ENCODE assay signal across 25 cellular contexts in genomic region chr4:2288051-2288541, GRCh38. TPM values are rescaled to one million over a fixed set of nuclear protein-coding genes. Genes with fewer than 3 reads are reported as not detected.
DNase-seq lines count a peak whose midpoint lies in the region; ATAC-seq, FAIRE-seq and TF ChIP-seq lines count a peak whose summit lies in the region.
"Had no signal": no experiment of that assay in that cellular context is flagged by ENCODE, and none has a peak within 500 bp of the region (broad histone marks: within the 10 kb centered on the region; RNA-seq: fewer than 3 reads in every experiment).

No MANE protein-coding gene starts in this region.

- H3K4me3 ChIP-seq in right lobe of liver (no peak overlapping the region), HepG2 (replicated peaks in 1 of 3; ENCODE audit: insufficient read depth in 1 of 3, low read depth in 2 of 3, low read length in 3 of 3) (no peak overlapping the region), adrenal gland (no peak overlapping the region)
- H3K4me3 ChIP-seq: coronary artery, esophagus squamous epithelium, vagina had no signal

- no peak overlapping the region for H3K4me3 Mint-ChIP-seq in naive thymus-derived CD8-positive, alpha-beta T cell
- H3K4me3 Mint-ChIP-seq in activated T-helper 2 cell treated with anti-CD3 and anti-CD28 coated beads, Interferon-gamma antibody, Interleukin-2, Interleukin-4, amounts not matched to agents 10 μg/mL and 5 μg/mL and 100 μg/mL, durations not matched to agents 14 hours and 24 hours and 36 hours (ENCODE audit: low read depth): no peak overlapping the region
- H3K4me3 Mint-ChIP-seq: activated B cell treated with CpG ODN at 0.5 μM for 24 hours; activated CD4-positive, alpha-beta memory T cell treated with anti-CD3 and anti-CD28 coated beads, Interleukin-2, amount 10 ng/mL, durations not matched to agents 7 days and 5 days; activated naive CD4-positive, alpha-beta T cell treated with anti-CD3 and anti-CD28 coated beads for 36 hours had no signal

- DNase-seq in right lobe of liver (peak in 2 of 3 donors; percentile 36), HepG2 (ENCODE audit: low spot score) (no peak), adrenal gland (peak in 4 of 7 donors; percentile 1 to 28 (median 8)), GDM1 (lab: John Stamatoyannopoulos, UW) (no peak)
- no peak for DNase-seq in naive thymus-derived CD8-positive, alpha-beta T cell
- no peak for DNase-seq in stimulated activated CD4-positive, alpha-beta T cell treated with anti-CD3 and anti-CD28 coated beads, Interleukin-12 subunit alpha, Interleukin-12 subunit beta, amount 100 ng/mL, for 4 hours
- no peak for DNase-seq in activated T-helper 2 cell treated with anti-CD3 and anti-CD28 coated beads, Interferon-gamma antibody, Interleukin-2, Interleukin-4, amounts not matched to agents 10 μg/mL and 5 μg/mL and 100 μg/mL, durations not matched to agents 14 hours and 24 hours and 36 hours (ENCODE audit: low spot score)
- DNase-seq: activated B cell treated with CpG ODN at 0.5 μM for 24 hours; activated CD4-positive, alpha-beta memory T cell treated with anti-CD3 and anti-CD28 coated beads, Interleukin-2, amount 10 ng/mL, durations not matched to agents 7 days and 5 days; activated naive CD4-positive, alpha-beta T cell treated with anti-CD3 and anti-CD28 coated beads for 36 hours; C1 segment of cervical spinal cord; EL; esophagus squamous epithelium; hippocampal formation; NCI-H2081; OCI-M1; Right ventricle myocardium superior; stimulated activated CD4-positive, alpha-beta T cell treated with anti-CD3 and anti-CD28 coated beads, Interleukin-1b, Interleukin-23, amount 100 ng/mL, for 48 hours; T1000 had no signal

- no peak overlapping the region for H3K9ac ChIP-seq in HepG2 (ENCODE audit: insufficient read depth, low read depth, low read length)

- peaks cover 21 to 59% (median 51%) of the 10 kb centered on the region in 4 donors for H3K4me1 Mint-ChIP-seq in naive thymus-derived CD8-positive, alpha-beta T cell
- peaks cover 10% of the 10 kb centered on the region for H3K4me1 Mint-ChIP-seq in activated T-helper 2 cell treated with anti-CD3 and anti-CD28 coated beads, Interferon-gamma antibody, Interleukin-2, Interleukin-4, amounts not matched to agents 10 μg/mL and 5 μg/mL and 100 μg/mL, durations not matched to agents 14 hours and 24 hours and 36 hours (ENCODE audit: low read depth)

- no peak for TF ChIP-seq EP300 in HepG2 (IDR thresholded peaks at IDR 0.05; ENCODE audit: low read depth in 2 of 2, low read length in 2 of 2)
- TF ChIP-seq EP300 in HepG2 (CRISPR knock-in tag; IDR thresholded peaks at IDR 0.05; ENCODE audit: borderline replicate concordance): no peak

- TF ChIP-seq CTCF in right lobe of liver (IDR thresholded peaks at IDR 0.05) (no peak), HepG2 (CRISPR knock-in tag; IDR thresholded peaks at IDR 0.05) (no peak), adrenal gland (IDR thresholded peaks at IDR 0.05) (no peak)

- TF ChIP-seq POLR2A in right lobe of liver (IDR thresholded peaks at IDR 0.05) (no peak), HepG2 (IDR thresholded peaks at IDR 0.05; ENCODE audit: insufficient read depth in 1 of 2, low read depth in 2 of 2, low read length in 2 of 2) (no peak), adrenal gland (IDR thresholded peaks at IDR 0.05) (no peak)

- POLR2A ChIA-PET in HepG2 (lab: Yijun Ruan, JAX): no interaction called here
- POLR2A ChIA-PET in naive thymus-derived CD8-positive, alpha-beta T cell (lab: Charles Lee): interaction anchor here (0.6 kb wide), 1 partner anchor 241 kb away, joined by 3 read pairs; no protein-coding TSS in a partner anchor

- H3K27ac ChIP-seq in right lobe of liver: no peak overlapping the region
- no peak overlapping the region for H3K27ac ChIP-seq in HepG2 (ENCODE audit: extremely low read length, insufficient read depth, low read length)
- H3K27ac ChIP-seq in adrenal gland: no peak overlapping the region
- H3K27ac ChIP-seq: coronary artery, esophagus squamous epithelium, vagina had no signal

- no peak for TF ChIP-seq RAD21 in HepG2 (CRISPR knock-in tag; IDR thresholded peaks at IDR 0.05)

- H2AFZ ChIP-seq in HepG2 (ENCODE audit: low read length): no peak overlapping the region

- no peaks in the 10 kb centered on the region for H3K9me3 Mint-ChIP-seq in naive thymus-derived CD8-positive, alpha-beta T cell
- H3K9me3 Mint-ChIP-seq in activated T-helper 2 cell treated with anti-CD3 and anti-CD28 coated beads, Interferon-gamma antibody, Interleukin-2, Interleukin-4, amounts not matched to agents 10 μg/mL and 5 μg/mL and 100 μg/mL, durations not matched to agents 14 hours and 24 hours and 36 hours: no peaks in the 10 kb centered on the region
- H3K9me3 Mint-ChIP-seq: activated B cell treated with CpG ODN at 0.5 μM for 24 hours; activated CD4-positive, alpha-beta memory T cell treated with anti-CD3 and anti-CD28 coated beads, Interleukin-2, amount 10 ng/mL, durations not matched to agents 7 days and 5 days; activated naive CD4-positive, alpha-beta T cell treated with anti-CD3 and anti-CD28 coated beads for 36 hours had no signal

- no CpG with 5 or more reads among the region's 10 CpGs for WGBS in right lobe of liver (ENCODE audit: insufficient coverage, low coverage, low lambda C conversion rate, missing lambda C conversion rate)
- WGBS in HepG2 (ENCODE audit: low lambda C conversion rate): 50% methylated on average over 5 of the region's 10 CpGs
- 83 to 91% (median 88%) methylated on average over 6 to 10 of the region's 10 CpGs for WGBS in adrenal gland, 4 donors

- no peaks in the 10 kb centered on the region for H3K79me2 ChIP-seq in HepG2 (ENCODE audit: insufficient read depth, low read length)

- intact Hi-C loops in right lobe of liver (cut with DNase I): no loop called here
- intact Hi-C loops in HepG2 (cut with micrococcal nuclease; ENCODE audit: unreplicated experiment): no loop called here
- intact Hi-C loops in adrenal gland (cut with DNase I): no loop called here
- intact Hi-C loops in activated T-helper 2 cell treated with anti-CD3 and anti-CD28 coated beads, Interferon-gamma antibody, Interleukin-2, Interleukin-4, amounts not matched to agents 10 μg/mL and 5 μg/mL and 100 μg/mL, durations not matched to agents 14 hours and 24 hours and 36 hours (cut with micrococcal nuclease): no loop called here

- BruUV-seq in HepG2 (replicated peaks; lab: Mats Ljungman, UMichigan): no TSS peak

- H3K4me2 ChIP-seq in HepG2 (ENCODE audit: low read depth, low read length): no peak overlapping the region

- ATAC-seq in right lobe of liver (no peak), HepG2 (no peak), HG03432 (IDR thresholded peaks at IDR 0.05; ENCODE audit: unreplicated experiment) (no peak)
- no peak for ATAC-seq in naive thymus-derived CD8-positive, alpha-beta T cell
- ATAC-seq: HCT116 had no signal

- peaks cover 0 to 2% (median 0%) of the 10 kb centered on the region in 5 donors for H3K27me3 Mint-ChIP-seq in naive thymus-derived CD8-positive, alpha-beta T cell
- H3K27me3 Mint-ChIP-seq in activated T-helper 2 cell treated with anti-CD3 and anti-CD28 coated beads, Interferon-gamma antibody, Interleukin-2, Interleukin-4, amounts not matched to agents 10 μg/mL and 5 μg/mL and 100 μg/mL, durations not matched to agents 14 hours and 24 hours and 36 hours (ENCODE audit: low read depth): peaks cover 3% of the 10 kb centered on the region
- H3K27me3 Mint-ChIP-seq: activated B cell treated with CpG ODN at 0.5 μM for 24 hours; activated CD4-positive, alpha-beta memory T cell treated with anti-CD3 and anti-CD28 coated beads, Interleukin-2, amount 10 ng/mL, durations not matched to agents 7 days and 5 days had no signal

- FAIRE-seq in HepG2 (lab: Jason Lieb, UNC): no peak
- FAIRE-seq: frontal cortex had no signal

- H3K27ac Mint-ChIP-seq in naive thymus-derived CD8-positive, alpha-beta T cell: peak overlapping the region in 9 of 10 donors; percentile 43 to 92 (median 72)
- no peak overlapping the region for H3K27ac Mint-ChIP-seq in activated T-helper 2 cell treated with anti-CD3 and anti-CD28 coated beads, Interferon-gamma antibody, Interleukin-2, Interleukin-4, amounts not matched to agents 10 μg/mL and 5 μg/mL and 100 μg/mL, durations not matched to agents 14 hours and 24 hours and 36 hours
- H3K27ac Mint-ChIP-seq: activated B cell treated with CpG ODN at 0.5 μM for 24 hours; activated CD4-positive, alpha-beta memory T cell treated with anti-CD3 and anti-CD28 coated beads, Interleukin-2, amount 10 ng/mL, durations not matched to agents 7 days and 5 days; activated naive CD4-positive, alpha-beta T cell treated with anti-CD3 and anti-CD28 coated beads for 36 hours; progenitor cell of endocrine pancreas had no signal

- no peaks in the 10 kb centered on the region for H3K27me3 ChIP-seq in right lobe of liver
- H3K27me3 ChIP-seq in HepG2 (ENCODE audit: control insufficient read depth in 1 of 2, insufficient read depth in 2 of 2, low read length in 2 of 2): peaks cover 4 to 60% of the 10 kb centered on the region in 2 experiments; a peak in 4 of 5 replicates
- H3K27me3 ChIP-seq in adrenal gland: no peaks in the 10 kb centered on the region
- H3K27me3 ChIP-seq: esophagus squamous epithelium, vagina had no signal

- H3K4me1 ChIP-seq in right lobe of liver: no peaks in the 10 kb centered on the region
- H3K4me1 ChIP-seq in HepG2 (ENCODE audit: insufficient read depth, low read length): no peaks in the 10 kb centered on the region
- H3K4me1 ChIP-seq in adrenal gland (replicated peaks in 1 of 2): peaks cover 8 to 12% of the 10 kb centered on the region in 2 donors

- in situ Hi-C loops in HepG2 (cut with HindIII; ENCODE audit: extremely low pct_ligation_motif_present, low pct_unique_long_range_greater_than_20kb): no loop called here

- H3K9me3 ChIP-seq in right lobe of liver (no peaks in the 10 kb centered on the region), HepG2 (ENCODE audit: low read length) (no peaks in the 10 kb centered on the region), adrenal gland (replicated peaks in 1 of 3) (no peaks in the 10 kb centered on the region)
- H3K9me3 ChIP-seq: esophagus squamous epithelium, vagina had no signal

- no peaks in the 10 kb centered on the region for H4K20me1 ChIP-seq in HepG2 (ENCODE audit: insufficient read depth, low read length)

- CTCF ChIA-PET in HepG2 (lab: Yijun Ruan, JAX; ENCODE audit: low intra/inter-chr PET ratio, low total read pairs): no interaction called here

- no peaks in the 10 kb centered on the region for H3K36me3 ChIP-seq in right lobe of liver
- no peaks in the 10 kb centered on the region for H3K36me3 ChIP-seq in HepG2 (replicated peaks in 1 of 2; ENCODE audit: control insufficient read depth in 1 of 2, insufficient read depth in 2 of 2, low read length in 2 of 2)
- H3K36me3 ChIP-seq in adrenal gland (replicated peaks in 1 of 2): no peaks in the 10 kb centered on the region
- H3K36me3 ChIP-seq: esophagus squamous epithelium, vagina had no signal

- no peaks in the 10 kb centered on the region for H3K36me3 Mint-ChIP-seq in naive thymus-derived CD8-positive, alpha-beta T cell
- no peaks in the 10 kb centered on the region for H3K36me3 Mint-ChIP-seq in activated T-helper 2 cell treated with anti-CD3 and anti-CD28 coated beads, Interferon-gamma antibody, Interleukin-2, Interleukin-4, amounts not matched to agents 10 μg/mL and 5 μg/mL and 100 μg/mL, durations not matched to agents 14 hours and 24 hours and 36 hours (ENCODE audit: low read depth)

RNA-seq across cellular contexts. Expression of gene MXD4, which starts 26.2 kb away (rescaled TPM):
- 10 to 100 TPM; 17.8 to 23.0 (median 19.7) TPM for total RNA-seq in right lobe of liver
- total RNA-seq in HepG2 (2016; rRNA removed; fragmentation: Illumina TruSeq; extraction: Trizol): 19.6 and 31.3 TPM in 2 replicates
- total RNA-seq in HepG2 (2016; cell fraction: cytosol; rRNA removed; fragmentation: Illumina TruSeq; extraction: Trizol; ENCODE audit: low read depth): 36.9 and 47.9 TPM in 2 replicates
- total RNA-seq in HepG2 (2016; cell fraction: insoluble cytoplasmic fraction; rRNA removed; fragmentation: Illumina TruSeq; extraction: Trizol): 17.4 and 29.0 TPM in 2 replicates
- 44.7 and 51.6 TPM in 2 replicates for total RNA-seq in HepG2 (2016; cell fraction: membrane; rRNA removed; fragmentation: Illumina TruSeq; extraction: Trizol)
- total RNA-seq in HepG2 (2016; cell fraction: nucleus; rRNA removed; fragmentation: Illumina TruSeq; extraction: Trizol): 17.8 and 19.3 TPM in 2 replicates
- 29.0 and 35.5 TPM in 2 replicates for polyA plus RNA-seq in HepG2 (2011; rRNA removed)
- 18.8 and 32.8 TPM in 2 replicates for polyA plus RNA-seq in HepG2 (2011; cell fraction: cytosol; rRNA removed)
- polyA plus RNA-seq in HepG2 (2011; cell fraction: nucleus; rRNA removed): 55.8 and 75.6 TPM in 2 replicates
- polyA plus RNA-seq in HepG2 (2012): 13.3 and 19.0 TPM in 2 replicates
- 75.4 and 78.8 TPM in 2 replicates for polyA plus RNA-seq in HepG2 (2016; cell fraction: cytosol; fragmentation: Illumina TruSeq; extraction: Trizol; ENCODE audit: low read depth)
- polyA plus RNA-seq in HepG2 (2016; cell fraction: insoluble cytoplasmic fraction; fragmentation: Illumina TruSeq; extraction: Trizol; ENCODE audit: low read depth): 24.7 and 25.4 TPM in 2 replicates
- polyA plus RNA-seq in HepG2 (2016; cell fraction: membrane; fragmentation: Illumina TruSeq; extraction: Trizol; ENCODE audit: low read depth): 58.0 and 61.9 TPM in 2 replicates
- 40.4 and 42.9 TPM in 2 replicates for polyA plus RNA-seq in HepG2 (2016; cell fraction: nucleus; fragmentation: Illumina TruSeq; extraction: Trizol; ENCODE audit: insufficient read depth, low read depth)
- 56.0 and 71.8 TPM in 2 replicates for polyA minus RNA-seq in HepG2 (2011; rRNA and poly(A)+ RNA removed; ENCODE audit: low replicate concordance)
- 16.4 and 18.3 TPM in 2 replicates for polyA minus RNA-seq in HepG2 (2011; cell fraction: cytosol; rRNA and poly(A)+ RNA removed)
- 38.0 and 41.2 TPM in 2 replicates for polyA minus RNA-seq in HepG2 (2011; cell fraction: nucleus; rRNA and poly(A)+ RNA removed)
- 100 to 1,000 TPM in 4 of 8 donors, 10 to 100 TPM in 4; 49.2 to 133 (median 107) TPM for total RNA-seq in adrenal gland
- polyA plus RNA-seq in adrenal gland: 100 to 1,000 TPM in 1 of 3 donors, 10 to 100 TPM in 2; 13.9 to 245 (median 61.6) TPM
- total RNA-seq in naive thymus-derived CD8-positive, alpha-beta T cell: 10 to 100 TPM; 41.9 to 44.2 TPM
- 10 to 100 TPM; 15.6 to 30.0 (median 20.5) TPM for polyA plus RNA-seq in naive thymus-derived CD8-positive, alpha-beta T cell
- total RNA-seq in activated T-helper 2 cell treated with anti-CD3 and anti-CD28 coated beads, Interferon-gamma antibody, Interleukin-2, Interleukin-4, amounts not matched to agents 10 μg/mL and 5 μg/mL and 100 μg/mL, durations not matched to agents 14 hours and 24 hours and 36 hours: 7.9 and 8.9 TPM in 2 replicates

RNA-seq across cellular contexts. Expression of gene HAUS3, which starts 46.2 kb away (rescaled TPM):
- 1 to 10 TPM; 3.5 to 5.1 (median 4.6) TPM for total RNA-seq in right lobe of liver
- total RNA-seq in HepG2 (2016; rRNA removed; fragmentation: Illumina TruSeq; extraction: Trizol): 12.6 and 16.3 TPM in 2 replicates
- total RNA-seq in HepG2 (2016; cell fraction: cytosol; rRNA removed; fragmentation: Illumina TruSeq; extraction: Trizol; ENCODE audit: low read depth): 0.71 TPM in 2 replicates
- 12.9 and 15.5 TPM in 2 replicates for total RNA-seq in HepG2 (2016; cell fraction: insoluble cytoplasmic fraction; rRNA removed; fragmentation: Illumina TruSeq; extraction: Trizol)
- 3.8 and 4.0 TPM in 2 replicates for total RNA-seq in HepG2 (2016; cell fraction: membrane; rRNA removed; fragmentation: Illumina TruSeq; extraction: Trizol)
- 10.8 and 13.7 TPM in 2 replicates for total RNA-seq in HepG2 (2016; cell fraction: nucleus; rRNA removed; fragmentation: Illumina TruSeq; extraction: Trizol)
- polyA plus RNA-seq in HepG2 (2011; rRNA removed): 3.3 and 3.9 TPM in 2 replicates
- polyA plus RNA-seq in HepG2 (2011; cell fraction: cytosol; rRNA removed): 1.8 and 1.9 TPM in 2 replicates
- 4.8 and 5.1 TPM in 2 replicates for polyA plus RNA-seq in HepG2 (2011; cell fraction: nucleus; rRNA removed)
- 5.4 and 6.4 TPM in 2 replicates for polyA plus RNA-seq in HepG2 (2012)
- 0.45 and 0.70 TPM in 2 replicates for polyA plus RNA-seq in HepG2 (2016; cell fraction: cytosol; fragmentation: Illumina TruSeq; extraction: Trizol; ENCODE audit: low read depth)
- 12.2 and 12.5 TPM in 2 replicates for polyA plus RNA-seq in HepG2 (2016; cell fraction: insoluble cytoplasmic fraction; fragmentation: Illumina TruSeq; extraction: Trizol; ENCODE audit: low read depth)
- polyA plus RNA-seq in HepG2 (2016; cell fraction: membrane; fragmentation: Illumina TruSeq; extraction: Trizol; ENCODE audit: low read depth): 1.8 TPM in 2 replicates
- polyA plus RNA-seq in HepG2 (2016; cell fraction: nucleus; fragmentation: Illumina TruSeq; extraction: Trizol; ENCODE audit: insufficient read depth, low read depth): 26.7 and 27.4 TPM in 2 replicates
- 1.8 and 2.1 TPM in 2 replicates for polyA minus RNA-seq in HepG2 (2011; rRNA and poly(A)+ RNA removed; ENCODE audit: low replicate concordance)
- polyA minus RNA-seq in HepG2 (2011; cell fraction: cytosol; rRNA and poly(A)+ RNA removed): 2.2 and 3.3 TPM in 2 replicates
- polyA minus RNA-seq in HepG2 (2011; cell fraction: nucleus; rRNA and poly(A)+ RNA removed): 5.8 and 6.0 TPM in 2 replicates
- total RNA-seq in adrenal gland: 10 to 100 TPM in 5 of 8 donors, 1 to 10 TPM in 3; 8.3 to 15.8 (median 12.6) TPM
- 10 to 100 TPM; 12.8 to 19.1 (median 13.5) TPM for polyA plus RNA-seq in adrenal gland
- total RNA-seq in naive thymus-derived CD8-positive, alpha-beta T cell: 10 to 100 TPM; 28.4 to 30.1 TPM
- polyA plus RNA-seq in naive thymus-derived CD8-positive, alpha-beta T cell: 10 to 100 TPM; 16.3 to 22.2 (median 18.8) TPM
- 17.1 and 18.6 TPM in 2 replicates for total RNA-seq in activated T-helper 2 cell treated with anti-CD3 and anti-CD28 coated beads, Interferon-gamma antibody, Interleukin-2, Interleukin-4, amounts not matched to agents 10 μg/mL and 5 μg/mL and 100 μg/mL, durations not matched to agents 14 hours and 24 hours and 36 hours

RNA-seq across cellular contexts. Expression of gene POLN, which starts 46.2 kb away (rescaled TPM):
- 1 to 10 TPM in 4 of 6 experiments, under 1 TPM in 2; 0.87 to 2.5 (median 1.4) TPM for total RNA-seq in right lobe of liver
- 0.60 and 0.93 TPM in 2 replicates for total RNA-seq in HepG2 (2016; rRNA removed; fragmentation: Illumina TruSeq; extraction: Trizol)
- 2.3 and 2.5 TPM in 2 replicates for total RNA-seq in HepG2 (2016; cell fraction: cytosol; rRNA removed; fragmentation: Illumina TruSeq; extraction: Trizol; ENCODE audit: low read depth)
- total RNA-seq in HepG2 (2016; cell fraction: insoluble cytoplasmic fraction; rRNA removed; fragmentation: Illumina TruSeq; extraction: Trizol): 0.68 and 1.1 TPM in 2 replicates
- 1.6 and 1.9 TPM in 2 replicates for total RNA-seq in HepG2 (2016; cell fraction: membrane; rRNA removed; fragmentation: Illumina TruSeq; extraction: Trizol)
- 1.1 and 1.5 TPM in 2 replicates for total RNA-seq in HepG2 (2016; cell fraction: nucleus; rRNA removed; fragmentation: Illumina TruSeq; extraction: Trizol)
- 1.2 and 1.5 TPM in 2 replicates for polyA plus RNA-seq in HepG2 (2011; rRNA removed)
- polyA plus RNA-seq in HepG2 (2011; cell fraction: cytosol; rRNA removed): 0.81 and 3.7 TPM in 2 replicates
- 2.7 and 3.7 TPM in 2 replicates for polyA plus RNA-seq in HepG2 (2011; cell fraction: nucleus; rRNA removed)
- 0.39 and 0.48 TPM in 2 replicates for polyA plus RNA-seq in HepG2 (2012)
- 1.0 and 1.4 TPM in 2 replicates for polyA plus RNA-seq in HepG2 (2016; cell fraction: cytosol; fragmentation: Illumina TruSeq; extraction: Trizol; ENCODE audit: low read depth)
- 0.57 and 1.2 TPM in 2 replicates for polyA plus RNA-seq in HepG2 (2016; cell fraction: insoluble cytoplasmic fraction; fragmentation: Illumina TruSeq; extraction: Trizol; ENCODE audit: low read depth)
- polyA plus RNA-seq in HepG2 (2016; cell fraction: membrane; fragmentation: Illumina TruSeq; extraction: Trizol; ENCODE audit: low read depth): 0.90 and 1.4 TPM in 2 replicates
- 0.88 and 2.2 TPM in 2 replicates for polyA plus RNA-seq in HepG2 (2016; cell fraction: nucleus; fragmentation: Illumina TruSeq; extraction: Trizol; ENCODE audit: insufficient read depth, low read depth)
- 0.44 and 0.96 TPM in 2 replicates for polyA minus RNA-seq in HepG2 (2011; rRNA and poly(A)+ RNA removed; ENCODE audit: low replicate concordance)
- 1.2 and 1.3 TPM in 2 replicates for polyA minus RNA-seq in HepG2 (2011; cell fraction: cytosol; rRNA and poly(A)+ RNA removed)
- 0.75 and 1.2 TPM in 2 replicates for polyA minus RNA-seq in HepG2 (2011; cell fraction: nucleus; rRNA and poly(A)+ RNA removed)
- 1 to 10 TPM in 7 of 8 donors, under 1 TPM in 1; 0.69 to 5.7 (median 2.6) TPM for total RNA-seq in adrenal gland
- polyA plus RNA-seq in adrenal gland: 10 to 100 TPM in 1 of 3 donors, 1 to 10 TPM in 2; 1.3 to 10.6 (median 6.3) TPM
- 1 to 10 TPM; 2.9 to 3.8 TPM for total RNA-seq in naive thymus-derived CD8-positive, alpha-beta T cell
- polyA plus RNA-seq in naive thymus-derived CD8-positive, alpha-beta T cell: under 1 TPM in 2 of 3 donors, not detected in 1; 0.44 to 0.55 TPM
- 1.3 and 1.4 TPM in 2 replicates for total RNA-seq in activated T-helper 2 cell treated with anti-CD3 and anti-CD28 coated beads, Interferon-gamma antibody, Interleukin-2, Interleukin-4, amounts not matched to agents 10 μg/mL and 5 μg/mL and 100 μg/mL, durations not matched to agents 14 hours and 24 hours and 36 hours

Comparison
In these comparisons a context has a peak if more than half of its experiments do, and no peak if none do; other contexts are left out.
1. DNase-seq: peak in right lobe of liver (2 of 3) and adrenal gland (4 of 7); none in HepG2 (single experiment), naive thymus-derived CD8-positive, alpha-beta T cell (0 of 10), stimulated activated CD4-positive, alpha-beta T cell treated with anti-CD3 and anti-CD28 coated beads, Interleukin-12 subunit alpha, Interleukin-12 subunit beta, amount 100 ng/mL, for 4 hours (single experiment), GDM1 (single experiment) and activated T-helper 2 cell treated with anti-CD3 and anti-CD28 coated beads, Interferon-gamma antibody, Interleukin-2, Interleukin-4, amounts not matched to agents 10 μg/mL and 5 μg/mL and 100 μg/mL, durations not matched to agents 14 hours and 24 hours and 36 hours (single experiment).